In genomic region chr2:73935641-73936040, GRCh38 we compare ENCODE assay signal across 24 cellular contexts.
"Had no signal": no experiment of that assay in that cellular context is flagged by ENCODE, and none has a peak within 500 bp of the region (broad histone marks: within the 10 kb centered on the region; RNA-seq: fewer than 3 reads in every experiment).

No MANE protein-coding gene starts in this region.

- H3K27ac Mint-ChIP-seq: activated CD8-positive, alpha-beta T cell treated with anti-CD3 and anti-CD28 coated beads, Interleukin-2, amount 10 ng/mL, durations not matched to agents 7 days and 5 days; activated naive CD4-positive, alpha-beta T cell treated with anti-CD3 and anti-CD28 coated beads, Interleukin-2, amount 50 U/mL, for 72 hours; activated T-helper 1 cell treated with anti-CD3 and anti-CD28 coated beads, Interleukin-12 subunit alpha, Interleukin-12 subunit beta, Interleukin-2, Interleukin-4 antibody, amounts not matched to agents 30 ng/mL and 10 ng/mL and 1 ng/mL, durations not matched to agents 14 hours and 24 hours and 36 hours had no signal

- DNase-seq: activated CD4-positive, alpha-beta T cell treated with anti-CD3 and anti-CD28 coated beads for 1 hour; activated CD4-positive, alpha-beta T cell treated with anti-CD3 and anti-CD28 coated beads, Interleukin-2, amount 50 U/mL, for 1 hour; activated CD8-positive, alpha-beta T cell treated with anti-CD3 and anti-CD28 coated beads, Interleukin-2, amount 10 ng/mL, durations not matched to agents 7 days and 5 days; activated gamma-delta T cell treated with Interleukin-2 at 50 U/mL for 16 hours; brain microvascular endothelial cell; central memory CD4-positive, alpha-beta T cell; dorsolateral prefrontal cortex; foreskin melanocyte; kidney glomerular epithelial cell; left lung; naive thymus-derived CD8-positive, alpha-beta T cell; ovary; stomach; T-helper 1 cell had no signal

- H3K27me3 Mint-ChIP-seq: naive thymus-derived CD8-positive, alpha-beta T cell had no signal

- H3K27ac ChIP-seq: ascending aorta, brain microvascular endothelial cell, dorsolateral prefrontal cortex, hepatocyte, left lung, ovary, prostate gland, stomach, suprapubic skin, tibial nerve had no signal

- ATAC-seq: activated CD8-positive, alpha-beta T cell treated with anti-CD3 and anti-CD28 coated beads, Interleukin-2, amount 10 ng/mL, durations not matched to agents 7 days and 5 days; activated naive CD4-positive, alpha-beta T cell treated with anti-CD3 and anti-CD28 coated beads, Interleukin-2, amount 50 U/mL, for 72 hours; left lung; naive thymus-derived CD8-positive, alpha-beta T cell had no signal

- H3K4me3 Mint-ChIP-seq: activated CD8-positive, alpha-beta T cell treated with anti-CD3 and anti-CD28 coated beads, Interleukin-2, amount 10 ng/mL, durations not matched to agents 7 days and 5 days; activated T-helper 1 cell treated with anti-CD3 and anti-CD28 coated beads, Interleukin-12 subunit alpha, Interleukin-12 subunit beta, Interleukin-2, Interleukin-4 antibody, amounts not matched to agents 30 ng/mL and 10 ng/mL and 1 ng/mL, durations not matched to agents 14 hours and 24 hours and 36 hours; naive thymus-derived CD8-positive, alpha-beta T cell had no signal

- H3K36me3 ChIP-seq: ovary, prostate gland had no signal

- FAIRE-seq: colon, TTC549 had no signal

- H3K9me3 ChIP-seq: ascending aorta, left lung, ovary, prostate gland, stomach, suprapubic skin, tibial nerve had no signal

- H3K4me1 ChIP-seq: prostate gland had no signal

- H2AFZ ChIP-seq: hepatocyte had no signal

- H3K27me3 ChIP-seq: ascending aorta, brain microvascular endothelial cell, dorsolateral prefrontal cortex, hepatocyte, left lung, ovary, stomach, suprapubic skin, tibial nerve had no signal

- H3K9me3 Mint-ChIP-seq: activated naive CD4-positive, alpha-beta T cell treated with anti-CD3 and anti-CD28 coated beads, Interleukin-2, amount 50 U/mL, for 72 hours; activated T-helper 1 cell treated with anti-CD3 and anti-CD28 coated beads, Interleukin-12 subunit alpha, Interleukin-12 subunit beta, Interleukin-2, Interleukin-4 antibody, amounts not matched to agents 30 ng/mL and 10 ng/mL and 1 ng/mL, durations not matched to agents 14 hours and 24 hours and 36 hours; naive thymus-derived CD8-positive, alpha-beta T cell had no signal

- H3K4me3 ChIP-seq: ascending aorta, dorsolateral prefrontal cortex, hepatocyte, left lung, lung, ovary, prostate gland, stomach, suprapubic skin, tibial nerve had no signal
